In genomic region chr17:74868251-74868907, GRCh38 we compare ENCODE assay signal across 14 cellular contexts. TPM values are rescaled to one million over a fixed set of nuclear protein-coding genes. Genes with fewer than 3 reads are reported as not detected.
"Had no signal": no experiment of that assay in that cellular context is flagged by ENCODE, and none has a peak within 500 bp of the region (broad histone marks: within the 10 kb centered on the region; RNA-seq: fewer than 3 reads in every experiment).

No MANE protein-coding gene starts in this region.

- H3K36me3 ChIP-seq: thyroid gland had no signal

- H3K27me3 ChIP-seq: thyroid gland had no signal

- H3K27me3 Mint-ChIP-seq: central memory CD8-positive, alpha-beta T cell had no signal

- H3K9me3 ChIP-seq: thyroid gland had no signal

- DNase-seq: activated CD4-positive, alpha-beta T cell treated with anti-CD3 and anti-CD28 coated beads for 4 hours; activated CD8-positive, alpha-beta memory T cell treated with anti-CD3 and anti-CD28 coated beads, Interleukin-2, amount 50 U/mL, for 48 hours; activated CD8-positive, alpha-beta T cell treated with anti-CD3 and anti-CD28 coated beads, Interleukin-2, amount 10 ng/mL, durations not matched to agents 7 days and 5 days; activated naive CD8-positive, alpha-beta T cell treated with anti-CD3 and anti-CD28 coated beads, Interleukin-2, amount 50 U/mL, for 24 hours; dermis blood vessel endothelial cell; glutamatergic neuron; midbrain; thyroid gland had no signal

- H3K9me3 Mint-ChIP-seq: activated naive CD8-positive, alpha-beta T cell treated with anti-CD3 and anti-CD28 coated beads, Interleukin-2, amount 50 U/mL, for 24 hours; central memory CD8-positive, alpha-beta T cell had no signal

- H3K27ac ChIP-seq: thyroid gland had no signal

- H3K4me3 ChIP-seq: lung, smooth muscle cell, thyroid gland had no signal

- H3K27ac Mint-ChIP-seq: activated CD8-positive, alpha-beta T cell treated with anti-CD3 and anti-CD28 coated beads, Interleukin-2, amount 10 ng/mL, durations not matched to agents 7 days and 5 days; activated naive CD8-positive, alpha-beta T cell treated with anti-CD3 and anti-CD28 coated beads, Interleukin-2, amount 50 U/mL, for 24 hours had no signal

- H3K4me3 Mint-ChIP-seq: activated CD8-positive, alpha-beta T cell treated with anti-CD3 and anti-CD28 coated beads, Interleukin-2, amount 10 ng/mL, durations not matched to agents 7 days and 5 days; activated naive CD8-positive, alpha-beta T cell treated with anti-CD3 and anti-CD28 coated beads, Interleukin-2, amount 50 U/mL, for 24 hours; central memory CD8-positive, alpha-beta T cell had no signal

- H3K4me2 ChIP-seq: smooth muscle cell had no signal

RNA-seq across cellular contexts. Expression of gene GRIN2C, which starts 8.7 kb away (rescaled TPM):
- total RNA-seq: esophagus mucosa had no signal

RNA-seq across cellular contexts. Expression of gene FADS6, which starts 25.1 kb away (rescaled TPM):
- total RNA-seq: activated CD8-positive, alpha-beta T cell treated with anti-CD3 and anti-CD28 coated beads, Interleukin-2, amount 10 ng/mL, durations not matched to agents 7 days and 5 days; dermis blood vessel endothelial cell; fibroblast of villous mesenchyme; lung; smooth muscle cell; T-helper 2 cell treated with Interferon-gamma antibody and Interleukin-4, amounts not matched to agents 100 ng/mL and 5 ng/mL, for 36 hours; thyroid gland had no signal
- polyA plus RNA-seq: lung, smooth muscle cell had no signal

RNA-seq across cellular contexts. Expression of gene USH1G, which starts 54.7 kb away (rescaled TPM):
- total RNA-seq: activated CD8-positive, alpha-beta T cell treated with anti-CD3 and anti-CD28 coated beads, Interleukin-2, amount 10 ng/mL, durations not matched to agents 7 days and 5 days; dermis blood vessel endothelial cell; fibroblast of villous mesenchyme; lung; T-helper 2 cell treated with Interferon-gamma antibody and Interleukin-4, amounts not matched to agents 100 ng/mL and 5 ng/mL, for 36 hours; thyroid gland had no signal

RNA-seq across cellular contexts. Expression of gene OTOP2, which starts 55.7 kb away (rescaled TPM):
- total RNA-seq: activated CD8-positive, alpha-beta T cell treated with anti-CD3 and anti-CD28 coated beads, Interleukin-2, amount 10 ng/mL, durations not matched to agents 7 days and 5 days; dermis blood vessel endothelial cell; fibroblast of villous mesenchyme; lung; smooth muscle cell; T-helper 2 cell treated with Interferon-gamma antibody and Interleukin-4, amounts not matched to agents 100 ng/mL and 5 ng/mL, for 36 hours; thyroid gland had no signal
- polyA plus RNA-seq: lung, smooth muscle cell had no signal
